29 cellular contexts compared by ENCODE assay signal in the genomic region with DNA sequence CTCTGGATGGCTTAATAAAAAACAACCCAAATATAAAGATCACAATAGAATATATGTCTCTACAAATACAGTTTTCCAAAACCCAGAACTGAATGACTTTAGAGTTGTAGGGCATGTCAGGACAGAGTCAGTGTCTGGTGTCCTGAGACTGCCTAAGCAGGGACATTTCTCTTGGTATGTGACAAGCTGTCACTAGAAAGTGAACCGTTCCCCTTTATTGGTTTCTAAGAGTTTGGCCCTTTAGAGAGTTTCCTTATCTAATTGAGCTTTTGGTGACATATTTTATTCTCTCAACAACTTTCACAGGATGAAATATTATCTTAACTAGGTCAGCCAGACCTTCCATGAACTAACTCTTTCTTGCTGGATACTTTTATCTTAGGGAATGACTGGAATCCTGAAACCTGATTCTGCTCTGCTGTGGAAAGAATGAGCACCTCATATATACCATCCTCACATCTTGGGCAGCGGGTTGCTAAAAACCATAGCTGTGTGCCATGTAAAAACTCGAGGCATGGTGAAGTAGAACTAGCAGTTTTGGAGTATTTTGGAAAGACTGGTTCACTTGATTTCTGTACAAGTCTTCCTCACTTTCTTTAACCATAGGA. TPM values are rescaled to one million over a fixed set of nuclear protein-coding genes. Genes with fewer than 3 reads are reported as not detected.
"Had no signal": no experiment of that assay in that cellular context is flagged by ENCODE, and none has a peak within 500 bp of the region (broad histone marks: within the 10 kb centered on the region; RNA-seq: fewer than 3 reads in every experiment).

No MANE protein-coding gene starts in this region.

- H3K4me1 ChIP-seq: colonic mucosa, gastrocnemius medialis, psoas muscle, right atrium auricular region, stomach, transverse colon had no signal

- H3K27me3 ChIP-seq: colonic mucosa, gastrocnemius medialis, neutrophil, ovary, right atrium auricular region, stomach, transverse colon had no signal

- H3K27ac Mint-ChIP-seq: activated CD4-positive, alpha-beta T cell treated with anti-CD3 and anti-CD28 coated beads, Interleukin-2, amount 10 ng/mL, durations not matched to agents 24 days and 14 days; activated CD8-positive, alpha-beta memory T cell treated with anti-CD3 and anti-CD28 coated beads, Interleukin-2, amount 10 ng/mL, durations not matched to agents 7 days and 5 days; activated CD8-positive, alpha-beta T cell treated with anti-CD3 and anti-CD28 coated beads for 36 hours; activated naive CD8-positive, alpha-beta T cell treated with anti-CD3 and anti-CD28 coated beads, Interleukin-2, amount 50 U/mL, for 24 hours; effector memory CD8-positive, alpha-beta T cell; memory B cell; nephron; T-helper 2 cell treated with Interferon-gamma antibody and Interleukin-4, amounts not matched to agents 5 μg/mL and 100 μg/mL, for 36 hours had no signal

- H3K9me3 ChIP-seq: colonic mucosa, gastrocnemius medialis, neutrophil, ovary, psoas muscle, right atrium auricular region, stomach, transverse colon had no signal

- H3K4me3 ChIP-seq: colonic mucosa, dorsolateral prefrontal cortex, gastrocnemius medialis, ovary, psoas muscle, right atrium auricular region, stomach, transverse colon had no signal

- DNase-seq: activated CD4-positive, alpha-beta T cell treated with anti-CD3 and anti-CD28 coated beads, Interleukin-2, amount 10 ng/mL, durations not matched to agents 24 days and 14 days; activated CD8-positive, alpha-beta memory T cell treated with anti-CD3 and anti-CD28 coated beads, Interleukin-2, amount 10 ng/mL, durations not matched to agents 7 days and 5 days; activated CD8-positive, alpha-beta T cell treated with anti-CD3 and anti-CD28 coated beads for 36 hours; activated effector memory CD4-positive, alpha-beta T cell treated with anti-CD3 and anti-CD28 coated beads, Interleukin-2, amount 50 U/mL, for 16 hours; activated naive CD4-positive, alpha-beta T cell treated with anti-CD3 and anti-CD28 coated beads, Interleukin-2, amount 50 U/mL, for 16 hours; activated naive CD8-positive, alpha-beta T cell treated with anti-CD3 and anti-CD28 coated beads, Interleukin-2, amount 50 U/mL, for 24 hours; activated T-cell treated with anti-CD3 and anti-CD28 coated beads for 4 hours; aorta; colonic mucosa; dorsolateral prefrontal cortex; effector memory CD8-positive, alpha-beta T cell; gastrocnemius medialis; hippocampal formation; ovary; psoas muscle; stomach; transverse colon had no signal

- H3K4me3 Mint-ChIP-seq: activated CD4-positive, alpha-beta T cell treated with anti-CD3 and anti-CD28 coated beads, Interleukin-2, amount 10 ng/mL, durations not matched to agents 24 days and 14 days; activated CD8-positive, alpha-beta memory T cell treated with anti-CD3 and anti-CD28 coated beads, Interleukin-2, amount 10 ng/mL, durations not matched to agents 7 days and 5 days; activated CD8-positive, alpha-beta T cell treated with anti-CD3 and anti-CD28 coated beads for 36 hours; activated naive CD8-positive, alpha-beta T cell treated with anti-CD3 and anti-CD28 coated beads, Interleukin-2, amount 50 U/mL, for 24 hours; central memory CD8-positive, alpha-beta T cell; effector memory CD8-positive, alpha-beta T cell; memory B cell; nephron; T-helper 2 cell treated with Interferon-gamma antibody and Interleukin-4, amounts not matched to agents 5 μg/mL and 100 μg/mL, for 36 hours had no signal

- H3K27ac ChIP-seq: colonic mucosa, dorsolateral prefrontal cortex, gastrocnemius medialis, neutrophil, ovary, psoas muscle, right atrium auricular region, stomach, transverse colon, VCaP had no signal

- FAIRE-seq: endothelial cell of umbilical vein, islet of Langerhans, urothelium cell line had no signal

- H3K4me1 Mint-ChIP-seq: activated CD4-positive, alpha-beta T cell treated with anti-CD3 and anti-CD28 coated beads, Interleukin-2, amount 10 ng/mL, durations not matched to agents 24 days and 14 days; central memory CD8-positive, alpha-beta T cell; memory B cell; nephron had no signal

- H3K36me3 ChIP-seq: colonic mucosa, gastrocnemius medialis, neutrophil, ovary, right atrium auricular region, stomach, transverse colon had no signal

- H3K9me3 Mint-ChIP-seq: activated CD4-positive, alpha-beta T cell treated with anti-CD3 and anti-CD28 coated beads, Interleukin-2, amount 10 ng/mL, durations not matched to agents 24 days and 14 days; activated CD8-positive, alpha-beta T cell treated with anti-CD3 and anti-CD28 coated beads for 36 hours; activated naive CD8-positive, alpha-beta T cell treated with anti-CD3 and anti-CD28 coated beads, Interleukin-2, amount 50 U/mL, for 24 hours; central memory CD8-positive, alpha-beta T cell; effector memory CD8-positive, alpha-beta T cell; memory B cell; nephron; T-helper 2 cell treated with Interferon-gamma antibody and Interleukin-4, amounts not matched to agents 5 μg/mL and 100 μg/mL, for 36 hours had no signal

- H3K36me3 Mint-ChIP-seq: activated CD8-positive, alpha-beta memory T cell treated with anti-CD3 and anti-CD28 coated beads, Interleukin-2, amount 10 ng/mL, durations not matched to agents 7 days and 5 days; memory B cell had no signal

- ATAC-seq: activated CD4-positive, CD25-positive, alpha-beta regulatory T cell treated with anti-CD3 and anti-CD28 coated beads, Interleukin-2, amount 50 U/mL, for 24 hours; activated CD8-positive, alpha-beta memory T cell treated with anti-CD3 and anti-CD28 coated beads, Interleukin-2, amount 10 ng/mL, durations not matched to agents 7 days and 5 days; activated CD8-positive, alpha-beta T cell treated with anti-CD3 and anti-CD28 coated beads for 36 hours; activated naive CD8-positive, alpha-beta T cell treated with anti-CD3 and anti-CD28 coated beads, Interleukin-2, amount 50 U/mL, for 24 hours; effector memory CD8-positive, alpha-beta T cell; esophagus mucosa; gastrocnemius medialis; psoas muscle had no signal

RNA-seq across cellular contexts. Expression of gene CAVIN2, which starts 54.8 kb away (rescaled TPM):
- total RNA-seq: activated CD4-positive, alpha-beta T cell treated with anti-CD3 and anti-CD28 coated beads, Interleukin-2, amount 10 ng/mL, durations not matched to agents 24 days and 14 days; activated CD8-positive, alpha-beta memory T cell treated with anti-CD3 and anti-CD28 coated beads, Interleukin-2, amount 10 ng/mL, durations not matched to agents 7 days and 5 days; activated CD8-positive, alpha-beta T cell treated with anti-CD3 and anti-CD28 coated beads for 36 hours had no signal
